In the genomic region with DNA sequence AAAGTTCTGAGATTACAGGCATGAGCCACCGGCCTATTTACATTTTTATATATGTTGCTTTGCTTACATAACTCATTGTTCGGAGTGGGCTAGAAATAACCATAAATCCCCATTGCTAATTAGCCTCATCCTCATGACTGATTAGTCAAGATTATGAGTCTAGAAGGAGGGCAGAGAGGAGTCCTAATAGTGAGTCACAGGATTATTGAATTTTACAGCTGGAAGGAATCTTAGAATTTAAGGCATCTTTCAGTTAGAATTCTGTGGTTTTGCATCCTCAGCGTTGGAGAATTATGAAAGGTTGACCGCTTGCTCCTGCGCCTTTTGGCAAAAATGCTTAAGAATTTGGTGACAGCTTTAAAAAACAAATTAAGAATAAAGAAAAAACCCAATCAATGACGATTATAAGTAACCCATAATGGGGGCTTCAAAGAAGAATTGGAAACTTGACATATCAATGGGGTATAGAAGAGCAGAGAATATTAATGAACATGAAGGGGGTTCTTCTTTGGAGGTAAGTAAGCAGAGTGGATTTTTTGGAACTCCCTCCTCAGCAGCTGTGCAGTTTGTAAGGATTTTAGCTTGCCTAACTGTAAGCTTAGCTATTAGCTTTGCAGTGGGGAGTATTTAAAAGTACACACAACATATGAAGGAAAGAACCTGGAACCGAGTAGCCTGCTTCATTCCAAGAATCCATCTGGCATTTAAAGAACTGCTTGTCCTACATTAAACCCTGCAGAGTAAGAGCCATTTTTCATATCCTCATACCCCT, we compare ENCODE assay signal across 11 cellular contexts. TPM values are rescaled to one million over a fixed set of nuclear protein-coding genes. Genes with fewer than 3 reads are reported as not detected.
DNase-seq lines count a peak whose midpoint lies in the region; ATAC-seq and FAIRE-seq lines count a peak whose summit lies in the region.
"Had no signal": no experiment of that assay in that cellular context is flagged by ENCODE, and none has a peak within 500 bp of the region (broad histone marks: within the 10 kb centered on the region; RNA-seq: fewer than 3 reads in every experiment).

No MANE protein-coding gene starts in this region.

- no peak overlapping the region for H4K91ac ChIP-seq in neuronal stem cell (ENCODE audit: low read depth, low read length, poor library complexity)

- no peak overlapping the region for H3K27ac Mint-ChIP-seq in activated naive CD8-positive, alpha-beta T cell treated with anti-CD3 and anti-CD28 coated beads, Interleukin-2, amount 10 ng/mL, durations not matched to agents 7 days and 5 days
- no peak overlapping the region for H3K27ac Mint-ChIP-seq in activated naive CD8-positive, alpha-beta T cell treated with anti-CD3 and anti-CD28 coated beads, Interleukin-2, amount 50 U/mL, for 24 hours

- FAIRE-seq in urothelium cell line (lab: Jason Lieb, UNC): no peak

- POLR2A ChIA-PET in activated naive CD8-positive, alpha-beta T cell treated with anti-CD3 and anti-CD28 coated beads, Interleukin-2, amount 10 ng/mL, durations not matched to agents 7 days and 5 days (lab: Charles Lee): interaction anchor here (0.5 to 1.7 kb wide), 3 partner anchors 38 to 702 kb away, joined by 4 to 6 read pairs (median 5); a partner anchor contains a TSS

- WGBS in neuronal stem cell (ENCODE audit: extremely low coverage in 2 of 2, insufficient read length in 2 of 2, insufficient replicate concordance in 1 of 2), 2 donors: no CpG with 5 or more reads among the region's 7 CpGs

- no peaks in the 10 kb centered on the region for H3K9me3 Mint-ChIP-seq in activated naive CD8-positive, alpha-beta T cell treated with anti-CD3 and anti-CD28 coated beads, Interleukin-2, amount 10 ng/mL, durations not matched to agents 7 days and 5 days
- no peaks in the 10 kb centered on the region for H3K9me3 Mint-ChIP-seq in activated naive CD8-positive, alpha-beta T cell treated with anti-CD3 and anti-CD28 coated beads, Interleukin-2, amount 50 U/mL, for 24 hours

- H3K4me3 ChIP-seq in SJSA1: no peak overlapping the region
- H3K4me3 ChIP-seq in neuronal stem cell (ENCODE audit: low read length in 2 of 2): no peak overlapping the region

- peaks cover 21% of the 10 kb centered on the region for H3K4me1 Mint-ChIP-seq in activated naive CD8-positive, alpha-beta T cell treated with anti-CD3 and anti-CD28 coated beads, Interleukin-2, amount 10 ng/mL, durations not matched to agents 7 days and 5 days
- H3K4me1 Mint-ChIP-seq in activated naive CD8-positive, alpha-beta T cell treated with anti-CD3 and anti-CD28 coated beads, Interleukin-2, amount 50 U/mL, for 24 hours: peaks cover 20% of the 10 kb centered on the region

- H3K36me3 ChIP-seq in SJSA1: peaks cover 4% of the 10 kb centered on the region; the same call in 1 of the 2 replicates
- peaks cover 0 to 10% of the 10 kb centered on the region in 2 donors for H3K36me3 ChIP-seq in neuronal stem cell (replicated peaks in 1 of 2; ENCODE audit: control insufficient read depth in 2 of 2, insufficient read depth in 2 of 2, low read length in 2 of 2)

- no peak overlapping the region for H3K9ac ChIP-seq in neuronal stem cell (ENCODE audit: low read depth, low read length, poor library complexity)

- no peak for ATAC-seq in activated naive CD8-positive, alpha-beta T cell treated with anti-CD3 and anti-CD28 coated beads, Interleukin-2, amount 10 ng/mL, durations not matched to agents 7 days and 5 days (ENCODE audit: low read depth)
- ATAC-seq in activated naive CD8-positive, alpha-beta T cell treated with anti-CD3 and anti-CD28 coated beads, Interleukin-2, amount 50 U/mL, for 24 hours: no peak

- no peak overlapping the region for H4K8ac ChIP-seq in neuronal stem cell (ENCODE audit: low read depth, low read length)

- peaks cover 30% of the 10 kb centered on the region for H3K4me1 ChIP-seq in SJSA1 (replicated peaks)
- peaks cover 4 to 5% of the 10 kb centered on the region in 2 donors for H3K4me1 ChIP-seq in neuronal stem cell (ENCODE audit: control insufficient read depth in 2 of 2, insufficient read depth in 1 of 2, low read depth in 1 of 2, low read length in 2 of 2)

- DNase-seq in activated naive CD8-positive, alpha-beta T cell treated with anti-CD3 and anti-CD28 coated beads, Interleukin-2, amount 10 ng/mL, durations not matched to agents 7 days and 5 days: no peak
- DNase-seq in activated naive CD8-positive, alpha-beta T cell treated with anti-CD3 and anti-CD28 coated beads, Interleukin-2, amount 50 U/mL, for 24 hours: no peak
- DNase-seq in SJSA1 (ENCODE audit: low read depth in 1 of 2, low spot score in 2 of 2) (peak in 1 of 2 experiments; percentile 31), glomerular visceral epithelial cell (ENCODE audit: extremely low spot score) (peak; percentile 73), urothelium cell line (ENCODE audit: low spot score) (peak; percentile 18), neuronal stem cell (ENCODE audit: low spot score) (no peak), NCI-H1092 (lab: John Stamatoyannopoulos, UW) (no peak)
- DNase-seq in activated effector memory CD4-positive, alpha-beta T cell treated with Interleukin-2 at 50 U/mL for 16 hours: no peak
- DNase-seq: mesendoderm; NCI-H2171 treated with DMSO at 0.1 percent for 48 hours; stimulated activated CD4-positive, alpha-beta T cell treated with anti-CD3 and anti-CD28 coated beads, Interleukin-4, amount 100 ng/mL, for 4 hours had no signal

- H3K14ac ChIP-seq in neuronal stem cell (ENCODE audit: low read length): no peak overlapping the region

- peaks cover 25% of the 10 kb centered on the region for H3K27me3 Mint-ChIP-seq in activated naive CD8-positive, alpha-beta T cell treated with anti-CD3 and anti-CD28 coated beads, Interleukin-2, amount 10 ng/mL, durations not matched to agents 7 days and 5 days
- H3K27me3 Mint-ChIP-seq in activated naive CD8-positive, alpha-beta T cell treated with anti-CD3 and anti-CD28 coated beads, Interleukin-2, amount 50 U/mL, for 24 hours: peaks cover 21% of the 10 kb centered on the region

- H3K4me3 Mint-ChIP-seq in activated naive CD8-positive, alpha-beta T cell treated with anti-CD3 and anti-CD28 coated beads, Interleukin-2, amount 10 ng/mL, durations not matched to agents 7 days and 5 days: peak overlapping the region; percentile 90
- H3K4me3 Mint-ChIP-seq in activated naive CD8-positive, alpha-beta T cell treated with anti-CD3 and anti-CD28 coated beads, Interleukin-2, amount 50 U/mL, for 24 hours: no peak overlapping the region

- no peak overlapping the region for H2AK5ac ChIP-seq in neuronal stem cell (ENCODE audit: low read depth, low read length)

- H2AFZ ChIP-seq in neuronal stem cell (ENCODE audit: low read length): no peak overlapping the region

- H2BK12ac ChIP-seq in neuronal stem cell (ENCODE audit: low read length): no peak overlapping the region

- peaks cover 6% of the 10 kb centered on the region for H3K36me3 Mint-ChIP-seq in activated naive CD8-positive, alpha-beta T cell treated with anti-CD3 and anti-CD28 coated beads, Interleukin-2, amount 10 ng/mL, durations not matched to agents 7 days and 5 days
- peaks cover 6% of the 10 kb centered on the region for H3K36me3 Mint-ChIP-seq in activated naive CD8-positive, alpha-beta T cell treated with anti-CD3 and anti-CD28 coated beads, Interleukin-2, amount 50 U/mL, for 24 hours (ENCODE audit: low read depth)

- peaks cover 6% of the 10 kb centered on the region for H3K79me1 ChIP-seq in neuronal stem cell (ENCODE audit: low read depth, low read length)

- H3K27ac ChIP-seq in SJSA1 (peak overlapping the region; percentile 74), neuronal stem cell (replicated peaks; ENCODE audit: low read length) (no peak overlapping the region)

- no peak overlapping the region for H3K18ac ChIP-seq in neuronal stem cell (ENCODE audit: low read length)

- H2BK15ac ChIP-seq in neuronal stem cell (ENCODE audit: low read length): no peak overlapping the region

- H3K4ac ChIP-seq in neuronal stem cell (ENCODE audit: low read length): no peak overlapping the region

- no peak overlapping the region for H3K4me2 ChIP-seq in neuronal stem cell (ENCODE audit: insufficient read depth, low read length, poor library complexity, severe bottlenecking)

- H3K27me3 ChIP-seq in SJSA1 (replicated peaks) (no peaks in the 10 kb centered on the region), neuronal stem cell (ENCODE audit: control insufficient read depth in 3 of 3, insufficient read depth in 3 of 3, low read depth in 1 of 3, low read length in 3 of 3) (no peaks in the 10 kb centered on the region)

- H3K23ac ChIP-seq in neuronal stem cell (ENCODE audit: low read depth, low read length, poor library complexity): no peak overlapping the region

- no peaks in the 10 kb centered on the region for H3K9me3 ChIP-seq in SJSA1 (replicated peaks)
- H3K9me3 ChIP-seq in neuronal stem cell (replicated peaks in 1 of 2; ENCODE audit: control insufficient read depth in 2 of 2, insufficient read depth in 1 of 2, low read depth in 1 of 2, low read length in 2 of 2): no peaks in the 10 kb centered on the region

- no peak overlapping the region for H2BK120ac ChIP-seq in neuronal stem cell (ENCODE audit: low read depth, low read length)

- no peak overlapping the region for H2BK5ac ChIP-seq in neuronal stem cell (ENCODE audit: low read length)

RNA-seq across cellular contexts. Expression of a gene that starts 2.4 kb away (rescaled TPM):
- total RNA-seq in activated naive CD8-positive, alpha-beta T cell treated with anti-CD3 and anti-CD28 coated beads, Interleukin-2, amount 10 ng/mL, durations not matched to agents 7 days and 5 days: 10 to 100 TPM; 24.3 to 28.0 TPM
- 15.1 and 32.8 TPM in 2 replicates for total RNA-seq in SJSA1 (2014; rRNA removed; shearing (Covaris generic))
- 48.8 TPM for polyA plus RNA-seq in neuronal stem cell (2013, experiment 1 of 2)
- polyA plus RNA-seq in neuronal stem cell (2013, experiment 2 of 2): 53.4 TPM

RNA-seq across cellular contexts. Expression of a gene that starts 37.8 kb away (rescaled TPM):
- total RNA-seq in activated naive CD8-positive, alpha-beta T cell treated with anti-CD3 and anti-CD28 coated beads, Interleukin-2, amount 10 ng/mL, durations not matched to agents 7 days and 5 days: 10 to 100 TPM; 48.2 to 51.5 TPM
- total RNA-seq in SJSA1 (2014; rRNA removed; shearing (Covaris generic)): 76.2 and 88.5 TPM in 2 replicates
- polyA plus RNA-seq in neuronal stem cell (2013, experiment 1 of 2): 52.6 TPM
- 49.3 TPM for polyA plus RNA-seq in neuronal stem cell (2013, experiment 2 of 2)

Comparison
In these comparisons a context has a peak if more than half of its experiments do, and no peak if none do; other contexts are left out.
1. DNase-seq: peak in glomerular visceral epithelial cell (single experiment) and urothelium cell line (single experiment); none in activated naive CD8-positive, alpha-beta T cell treated with anti-CD3 and anti-CD28 coated beads, Interleukin-2, amount 10 ng/mL, durations not matched to agents 7 days and 5 days (single experiment), activated naive CD8-positive, alpha-beta T cell treated with anti-CD3 and anti-CD28 coated beads, Interleukin-2, amount 50 U/mL, for 24 hours (single experiment), neuronal stem cell (single experiment), activated effector memory CD4-positive, alpha-beta T cell treated with Interleukin-2 at 50 U/mL for 16 hours (single experiment) and NCI-H1092 (single experiment).